13 cellular contexts compared by ENCODE assay signal in the genomic region with DNA sequence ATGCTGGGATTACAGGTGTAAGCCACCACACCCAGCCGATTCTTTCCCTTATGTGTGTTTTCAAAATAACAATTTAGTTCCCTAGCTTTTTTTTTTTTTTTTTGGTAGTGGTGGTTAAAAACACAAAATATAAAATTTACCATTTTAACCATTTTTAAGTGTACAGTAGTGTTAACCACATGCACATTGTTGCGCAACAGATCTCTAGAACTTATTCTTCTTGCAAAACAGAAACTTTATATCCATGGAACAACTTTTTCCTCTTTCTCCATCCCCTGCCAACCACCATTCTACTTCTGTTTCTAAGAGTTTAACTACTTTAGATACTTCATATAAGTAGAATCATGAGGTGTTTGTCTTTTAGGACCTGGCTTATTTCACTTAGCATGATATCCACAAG. TPM values are rescaled to one million over a fixed set of nuclear protein-coding genes. Genes with fewer than 3 reads are reported as not detected.
DNase-seq lines count a peak whose midpoint lies in the region; ATAC-seq and TF ChIP-seq lines count a peak whose summit lies in the region.
"Had no signal": no experiment of that assay in that cellular context is flagged by ENCODE, and none has a peak within 500 bp of the region (broad histone marks: within the 10 kb centered on the region; RNA-seq: fewer than 3 reads in every experiment).

No MANE protein-coding gene starts in this region.

- H3F3A ChIP-seq in neural progenitor cell (ENCODE audit: low read depth), result no peaks in the 10 kb centered on the region

- H3K36me3 ChIP-seq in neural progenitor cell, result peaks cover 7% of the 10 kb centered on the region
- H3K36me3 ChIP-seq in aorta (ENCODE audit: control insufficient read depth in 1 of 2, insufficient read depth in 2 of 2, low read length in 1 of 2), result no peaks in the 10 kb centered on the region

- peak overlapping the region; percentile 62 for H3K4me3 Mint-ChIP-seq in T-helper 1 cell treated with Interleukin-12 subunit alpha and Interleukin-12 subunit beta and Interleukin-4 antibody, amounts not matched to agents 30 μg/mL and 1 μg/mL, for 36 hours
- H3K4me3 Mint-ChIP-seq in brain (peak overlapping the region; percentile 74 to 96 (median 95)), neural progenitor cell (peak overlapping the region; percentile 28)

- H3K27me3 ChIP-seq in neural progenitor cell (no peaks in the 10 kb centered on the region), aorta (ENCODE audit: control insufficient read depth in 1 of 2, insufficient read depth in 2 of 2, low read length in 1 of 2) (no peaks in the 10 kb centered on the region)
- H3K27me3 ChIP-seq: body of pancreas, foreskin keratinocyte, left lung had no signal

- peak overlapping the region; percentile 60 for H3K27ac Mint-ChIP-seq in T-helper 1 cell treated with Interleukin-12 subunit alpha and Interleukin-12 subunit beta and Interleukin-4 antibody, amounts not matched to agents 30 μg/mL and 1 μg/mL, for 36 hours
- H3K27ac Mint-ChIP-seq in brain, result peak overlapping the region in 4 of 5 experiments; percentile 43 to 68 (median 61)
- H3K27ac Mint-ChIP-seq in neural progenitor cell, result no peak overlapping the region

- ATAC-seq in aorta (ENCODE audit: low FRiP score) (no peak), GM19351 (IDR thresholded peaks at IDR 0.05; ENCODE audit: unreplicated experiment) (no peak)
- ATAC-seq: body of pancreas, foreskin keratinocyte, left lung had no signal

- H3K4me1 Mint-ChIP-seq in T-helper 1 cell treated with Interleukin-12 subunit alpha and Interleukin-12 subunit beta and Interleukin-4 antibody, amounts not matched to agents 30 μg/mL and 1 μg/mL, for 36 hours (ENCODE audit: low read depth), result peaks cover 24% of the 10 kb centered on the region
- H3K4me1 Mint-ChIP-seq in brain (peaks cover 34% of the 10 kb centered on the region), neural progenitor cell (peaks cover 8% of the 10 kb centered on the region)

- H3K79me2 ChIP-seq in neural progenitor cell (ENCODE audit: low read depth), result peaks cover 31% of the 10 kb centered on the region

- H3K27ac ChIP-seq in neural progenitor cell (no peak overlapping the region), aorta (ENCODE audit: low read depth in 1 of 2, low read length in 2 of 2) (no peak overlapping the region)
- H3K27ac ChIP-seq: WERI-Rb-1 had no signal

- H3K4me2 ChIP-seq in neural progenitor cell, result no peak overlapping the region

- DNase-seq in T-helper 1 cell, result no peak
- DNase-seq in NB4 (ENCODE audit: low read depth), result peak; percentile 68
- DNase-seq in neural progenitor cell (ENCODE audit: low spot score), result no peak
- no peak for DNase-seq in ureter (ENCODE audit: low spot score)
- no peak for DNase-seq in aorta
- DNase-seq: foreskin keratinocyte, left lung, retina, WERI-Rb-1 had no signal

- TF ChIP-seq POLR2A in NB4 (IDR thresholded peaks at IDR 0.05; ENCODE audit: extremely low read depth, insufficient read length), result no peak

- intact Hi-C loops in aorta (cut with DNase I), result no loop called here

- H3K4me1 ChIP-seq in neural progenitor cell, result peaks cover 4% of the 10 kb centered on the region
- no peaks in the 10 kb centered on the region for H3K4me1 ChIP-seq in aorta (ENCODE audit: control insufficient read depth in 1 of 2, insufficient read depth in 2 of 2, low read length in 2 of 2)

- no peak overlapping the region for H3K9ac ChIP-seq in neural progenitor cell

- H3K9me3 ChIP-seq in neural progenitor cell (ENCODE audit: low read depth), result no peaks in the 10 kb centered on the region
- no peaks in the 10 kb centered on the region for H3K9me3 ChIP-seq in aorta (ENCODE audit: control insufficient read depth, low read length)
- H3K9me3 ChIP-seq: body of pancreas had no signal

- no peak overlapping the region for H3K4me3 ChIP-seq in NB4 (ENCODE audit: low read depth, low read length)
- H3K4me3 ChIP-seq in neural progenitor cell, result no peak overlapping the region
- H3K4me3 ChIP-seq in aorta (ENCODE audit: low read length in 2 of 2), result no peak overlapping the region

- no peaks in the 10 kb centered on the region for H4K20me1 ChIP-seq in neural progenitor cell (ENCODE audit: low read depth)

- H3K9me3 Mint-ChIP-seq in T-helper 1 cell treated with Interleukin-12 subunit alpha and Interleukin-12 subunit beta and Interleukin-4 antibody, amounts not matched to agents 30 μg/mL and 1 μg/mL, for 36 hours, result peaks cover 22% of the 10 kb centered on the region
- H3K9me3 Mint-ChIP-seq in brain, result peaks cover 4 to 47% (median 34%) of the 10 kb centered on the region in 5 experiments
- peaks cover 24% of the 10 kb centered on the region for H3K9me3 Mint-ChIP-seq in neural progenitor cell

- H3K36me3 Mint-ChIP-seq in T-helper 1 cell treated with Interleukin-12 subunit alpha and Interleukin-12 subunit beta and Interleukin-4 antibody, amounts not matched to agents 30 μg/mL and 1 μg/mL, for 36 hours (ENCODE audit: low read depth), result peaks cover 15% of the 10 kb centered on the region
- H3K36me3 Mint-ChIP-seq in brain, result peaks cover 33% of the 10 kb centered on the region
- H3K36me3 Mint-ChIP-seq in neural progenitor cell, result peaks cover 5% of the 10 kb centered on the region

- no peaks in the 10 kb centered on the region for H3K27me3 Mint-ChIP-seq in T-helper 1 cell treated with Interleukin-12 subunit alpha and Interleukin-12 subunit beta and Interleukin-4 antibody, amounts not matched to agents 30 μg/mL and 1 μg/mL, for 36 hours (ENCODE audit: low read depth)
- peaks cover 10% of the 10 kb centered on the region for H3K27me3 Mint-ChIP-seq in brain
- H3K27me3 Mint-ChIP-seq in neural progenitor cell (ENCODE audit: insufficient read depth, low read depth), result no peaks in the 10 kb centered on the region

- WGBS in aorta, 2 donors, result 93 to 96% methylated on average over 2 of the region's 2 CpGs

- H2AFZ ChIP-seq in neural progenitor cell (replicated peaks), result no peak overlapping the region

- TF ChIP-seq CTCF in NB4 (IDR thresholded peaks at IDR 0.05; ENCODE audit: low read depth, low read length), result no peak
- no peak for TF ChIP-seq CTCF in brain (conservative IDR thresholded peaks at IDR 0.05)
- no peak for TF ChIP-seq CTCF in neural progenitor cell (IDR thresholded peaks at IDR 0.05)

RNA-seq across cellular contexts. Expression of a gene that starts 1.1 kb away (rescaled TPM):
- 154 TPM for polyA plus RNA-seq in brain (ENCODE audit: insufficient read depth, low read depth, low replicate concordance)
- 170 and 178 TPM in 2 replicates for total RNA-seq in neural progenitor cell (ENCODE audit: low replicate concordance)
- 79.2 TPM for total RNA-seq in ureter
- 10 to 100 TPM; 53.9 to 61.7 TPM for total RNA-seq in aorta
- 100 to 1,000 TPM in 1 of 2 donors, 10 to 100 TPM in 1; 90.1 to 118 TPM for polyA plus RNA-seq in aorta

Comparison
In these comparisons a context has a peak if more than half of its experiments do, and no peak if none do; other contexts are left out.
1. H3K4me3 Mint-ChIP-seq: peak in every context shown above with its lines; median percentile 95 in brain; 62 in T-helper 1 cell treated with Interleukin-12 subunit alpha and Interleukin-12 subunit beta and Interleukin-4 antibody, amounts not matched to agents 30 μg/mL and 1 μg/mL, for 36 hours; 28 in neural progenitor cell.